23 cellular contexts compared by ENCODE assay signal in genomic region chr5:129902806-129903205, GRCh38. TPM values are rescaled to one million over a fixed set of nuclear protein-coding genes. Genes with fewer than 3 reads are reported as not detected.
DNase-seq lines count a peak whose midpoint lies in the region; ATAC-seq and TF ChIP-seq lines count a peak whose summit lies in the region.
"Had no signal": no experiment of that assay in that cellular context is flagged by ENCODE, and none has a peak within 500 bp of the region (broad histone marks: within the 10 kb centered on the region; RNA-seq: fewer than 3 reads in every experiment).

No MANE protein-coding gene starts in this region.

- no peaks in the 10 kb centered on the region for H3K79me2 ChIP-seq in HCT116 (ENCODE audit: insufficient read depth, low read length)

- H3K27me3 ChIP-seq in HCT116 (ENCODE audit: insufficient read depth, low read length), result no peaks in the 10 kb centered on the region
- H3K27me3 ChIP-seq in stomach, result peaks cover 0 to 45% (median 25%) of the 10 kb centered on the region in 3 donors

- H3K9me2 ChIP-seq in HCT116 (ENCODE audit: insufficient read depth), result no peaks in the 10 kb centered on the region

- no peaks in the 10 kb centered on the region for H3K36me3 ChIP-seq in HCT116 (ENCODE audit: control insufficient read depth in 1 of 2, insufficient read depth in 2 of 2, low read length in 2 of 2)
- H3K36me3 ChIP-seq in stomach, result no peaks in the 10 kb centered on the region
- H3K36me3 ChIP-seq: MG63 had no signal

- H3K4me3 ChIP-seq in HCT116 (replicated peaks in 1 of 2; ENCODE audit: low read depth in 1 of 2, low read length in 2 of 2), result no peak overlapping the region
- H3K4me3 ChIP-seq in stomach, result no peak overlapping the region
- H3K4me3 ChIP-seq: K562, MG63 had no signal

- H3K4me1 ChIP-seq in HCT116 (ENCODE audit: control insufficient read depth in 1 of 2, insufficient read depth in 2 of 2, low read length in 2 of 2) (peaks cover 9 to 28% of the 10 kb centered on the region in 2 experiments; a peak in 3 of 4 replicates), stomach (peaks cover 7 to 34% (median 29%) of the 10 kb centered on the region in 4 donors)

- TF ChIP-seq POLR2A in HCT116 (IDR thresholded peaks at IDR 0.05; ENCODE audit: borderline replicate concordance, extremely low read depth, insufficient read depth, insufficient read length) (no peak), stomach (IDR thresholded peaks at IDR 0.05) (no peak)

- TF ChIP-seq CTCF in HCT116 (IDR thresholded peaks at IDR 0.05 in 2 of 3, conservative IDR thresholded peaks at IDR 0.05 in 1 of 3; ENCODE audit: borderline replicate concordance in 1 of 3, insufficient read depth in 1 of 3, low read depth in 2 of 3, low read length in 2 of 3), result no peak
- TF ChIP-seq CTCF in brain (conservative IDR thresholded peaks at IDR 0.05), result no peak
- no peak for TF ChIP-seq CTCF in stomach (IDR thresholded peaks at IDR 0.05)

- peak overlapping the region in 1 of 5 experiments; percentile 9 for H3K27ac Mint-ChIP-seq in brain
- H3K27ac Mint-ChIP-seq: CD8-positive, alpha-beta memory T cell had no signal

- H3K27me3 Mint-ChIP-seq in brain, result peaks cover 27% of the 10 kb centered on the region

- no peaks in the 10 kb centered on the region for H4K20me1 ChIP-seq in HCT116 (ENCODE audit: insufficient read depth)

- H3K27ac ChIP-seq in HCT116 (ENCODE audit: low read depth, low read length) (no peak overlapping the region), stomach (peak overlapping the region in 1 of 5 donors; percentile 81)
- H3K27ac ChIP-seq: C4-2B had no signal

- no peak for TF ChIP-seq EP300 in stomach (IDR thresholded peaks at IDR 0.05)

- peak; percentile 18 for DNase-seq in NCI-H748 (lab: John Stamatoyannopoulos, UW; ENCODE audit: unreplicated experiment)
- no peak for DNase-seq in NCI-H748 treated with DMSO at 0.1 percent for 48 hours (lab: John Stamatoyannopoulos, UW)
- no peak for DNase-seq in HCT116 (ENCODE audit: low read depth, low spot score)
- peak; percentile 57 for DNase-seq in posterior vena cava (ENCODE audit: low spot score)
- no peak for DNase-seq in stomach
- DNase-seq in inferior parietal cortex (ENCODE audit: extremely low spot score), result no peak
- DNase-seq: AML-193; Calu3; CD8-positive, alpha-beta memory T cell; DMS153; GDM1; MG63; NCI-H1417; NCI-H1694 treated with DMSO at 0.1 percent for 48 hours; NCI-H2107; NCI-H2227 treated with DMSO at 0.1 percent for 48 hours; NCI-H510A; NCI-H82 had no signal

- BruUV-seq in HCT116 (replicated peaks; lab: Mats Ljungman, UMichigan), result no TSS peak

- WGBS in stomach, 5 donors, result 79 to 92% (median 85%) methylated on average over 6 of the region's 6 CpGs

- H3K36me3 Mint-ChIP-seq in brain, result no peaks in the 10 kb centered on the region

- RAD21 ChIA-PET in HCT116 (lab: Charles Lee; ENCODE audit: low non-redundant PET in 1 of 2, low total read pairs in 2 of 2, uncharacterized antibody in 2 of 2, unreplicated experiment in 2 of 2), result no interaction called here

- no peak overlapping the region for H3K9ac ChIP-seq in HCT116 (ENCODE audit: low read length)

- TF ChIP-seq RAD21 in HCT116 (IDR thresholded peaks at IDR 0.05; ENCODE audit: low read depth), result no peak

- H3K4me1 Mint-ChIP-seq in brain, result peaks cover 18% of the 10 kb centered on the region

- peak overlapping the region; percentile 93 for H2AFZ ChIP-seq in HCT116 (ENCODE audit: low read depth, low read length, poor library complexity, severe bottlenecking)

- H3K9me3 ChIP-seq in HCT116 (ENCODE audit: control insufficient read depth in 1 of 2, insufficient read depth in 1 of 2, low read depth in 1 of 2, low read length in 2 of 2) (no peaks in the 10 kb centered on the region), stomach (no peaks in the 10 kb centered on the region)
- H3K9me3 ChIP-seq: MG63 had no signal

- no peak overlapping the region for H3K4me2 ChIP-seq in HCT116 (ENCODE audit: low read length)

- peak overlapping the region; percentile 24 to 85 (median 66) for H3K4me3 Mint-ChIP-seq in brain

- intact Hi-C loops in HCT116 (cut with micrococcal nuclease) (loop anchor here (10.0 kb wide), 1 partner anchor 1482 kb away; no protein-coding TSS in a partner anchor), posterior vena cava (cut with DNase I) (no loop called here), stomach (cut with DNase I; ENCODE audit: low total_unique reads) (no loop called here)

- ATAC-seq in HCT116 (no peak), GM18858 (IDR thresholded peaks at IDR 0.05; ENCODE audit: unreplicated experiment) (no peak)
- ATAC-seq: K562, Panc1 had no signal

- H3K9me3 Mint-ChIP-seq in brain, result peaks cover 0 to 5% (median 0%) of the 10 kb centered on the region in 5 experiments

- POLR2A ChIA-PET in HCT116 (lab: Charles Lee), result no interaction called here

- CTCF ChIA-PET in HCT116 (lab: Charles Lee), result no interaction called here

TF ChIP-seq in HCT116, 20 proteins besides CTCF, POLR2A, EP300 and RAD21:
- TF ChIP-seq ZNF274 (IDR thresholded peaks at IDR 0.05; ENCODE audit: low read depth, low read length) (no peak), SP1 (IDR thresholded peaks at IDR 0.05; ENCODE audit: low read depth) (no peak), ATF3 (IDR thresholded peaks at IDR 0.05) (no peak), JUND (IDR thresholded peaks at IDR 0.05) (no peak), EGR1 (IDR thresholded peaks at IDR 0.05; ENCODE audit: low read depth) (no peak), POLR2AphosphoS5 (IDR thresholded peaks at IDR 0.05; ENCODE audit: low read depth, low read length) (no peak), CEBPB (IDR thresholded peaks at IDR 0.05; ENCODE audit: low read depth) (no peak), REST (IDR thresholded peaks at IDR 0.05; ENCODE audit: low read depth) (no peak), SRF (IDR thresholded peaks at IDR 0.05; ENCODE audit: low read depth) (no peak), MAX (IDR thresholded peaks at IDR 0.05) (no peak)

RNA-seq across cellular contexts. Expression of gene CHSY3, which starts 1.5 kb away (rescaled TPM):
- total RNA-seq in HCT116 (2021; ENCODE audit: unreplicated experiment) (2.3 TPM), posterior vena cava (1 to 10 TPM; 4.9 to 5.8 TPM), stomach (1 to 10 TPM in 3 of 5 donors, under 1 TPM in 1, not detected in 1; under 0.01 to 6.1 (median 2.2) TPM)
- polyA plus RNA-seq in HCT116 (2012), result 0.57 and 0.64 TPM in 2 replicates
- polyA plus RNA-seq in brain (ENCODE audit: insufficient read depth, low read depth, low replicate concordance) (0.53 TPM), stomach (under 1 TPM; 0.15 to 0.31 (median 0.25) TPM)
- total RNA-seq: CD8-positive, alpha-beta memory T cell; K562 had no signal
- polyA plus RNA-seq: CD8-positive, alpha-beta memory T cell had no signal

Comparison
In these comparisons a context has a peak if more than half of its experiments do, and no peak if none do; other contexts are left out.
1. DNase-seq: peak in NCI-H748 (single experiment) and posterior vena cava (single experiment); none in NCI-H748 treated with DMSO at 0.1 percent for 48 hours (single experiment), HCT116 (single experiment), stomach (single experiment) and inferior parietal cortex (single experiment).